ENCODE assay signal across 2 cellular contexts in genomic region chr20:44384423-44385027, GRCh38.
TF ChIP-seq lines count a peak whose summit lies in the region.

No MANE protein-coding gene starts in this region.

TF ChIP-seq in IMR-90, 13 proteins besides CTCF, POLR2A, EP300 and RAD21:
- TF ChIP-seq CEBPB (IDR thresholded peaks at IDR 0.05; ENCODE audit: low read depth, low read length): no peak
- no peak for TF ChIP-seq NFE2L2 (IDR thresholded peaks at IDR 0.05; ENCODE audit: low read depth, low read length)
- no peak for TF ChIP-seq FOS (IDR thresholded peaks at IDR 0.05; ENCODE audit: low read depth, low read length)
- TF ChIP-seq SMC3 (IDR thresholded peaks at IDR 0.05; ENCODE audit: low read depth, low read length): peak; percentile 68

TF ChIP-seq in neural cell, 6 proteins besides CTCF, POLR2A, EP300 and RAD21:
- TF ChIP-seq SMC3 (conservative IDR thresholded peaks at IDR 0.05; ENCODE audit: poor library complexity) (peak; percentile 54), REST (IDR thresholded peaks at IDR 0.05; ENCODE audit: borderline replicate concordance) (no peak)
